In the genomic region with DNA sequence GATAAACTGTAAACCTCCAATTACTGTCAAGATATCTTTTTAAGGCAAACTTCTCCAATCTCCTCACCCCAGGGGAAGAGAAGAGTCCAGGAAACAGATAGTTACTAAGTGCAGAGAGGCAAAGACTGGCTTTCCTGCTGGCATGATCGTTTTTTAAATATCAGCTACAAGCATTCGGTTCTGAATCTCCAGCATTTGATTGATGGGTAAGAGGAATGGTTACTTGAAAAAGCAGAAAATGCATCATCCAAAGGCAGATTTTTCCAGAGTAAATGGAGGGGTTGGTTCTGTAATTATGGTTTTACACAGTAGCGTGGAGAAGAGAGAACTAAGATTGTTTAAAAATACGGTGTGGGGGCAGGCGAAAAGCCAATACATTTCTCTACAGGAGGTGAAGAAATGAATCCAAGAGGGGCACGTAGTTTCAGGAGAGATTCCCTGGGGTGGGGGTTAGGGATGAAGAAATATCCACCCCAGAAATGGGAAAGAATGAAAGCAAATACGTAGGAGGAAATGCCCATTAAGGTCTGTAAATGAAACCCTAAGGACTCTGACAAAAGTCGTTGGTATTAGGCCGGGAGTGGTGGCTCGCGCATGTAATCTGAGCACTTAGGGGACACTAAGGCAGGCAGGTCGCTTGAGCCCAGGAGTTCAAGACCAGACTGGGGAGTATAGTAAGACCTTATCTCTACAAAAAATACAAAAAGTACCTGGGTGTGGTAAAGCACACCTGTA, we compare ENCODE assay signal across 22 cellular contexts.
DNase-seq lines count a peak whose midpoint lies in the region; ATAC-seq and TF ChIP-seq lines count a peak whose summit lies in the region.
"Had no signal": no experiment of that assay in that cellular context is flagged by ENCODE, and none has a peak within 500 bp of the region (broad histone marks: within the 10 kb centered on the region; RNA-seq: fewer than 3 reads in every experiment).

No MANE protein-coding gene starts in this region.

- H3K79me1 ChIP-seq in H9 (ENCODE audit: insufficient read depth, low read depth, low read length, poor library complexity, severe bottlenecking): no peaks in the 10 kb centered on the region

- H3K27ac Mint-ChIP-seq in H9 (peak overlapping the region; percentile 6 to 35 (median 29); a peak in 3 of 7 replicates), WTC11 (peak overlapping the region; percentile 8)
- H3K27ac Mint-ChIP-seq: CD8-positive, alpha-beta T cell had no signal

- peaks cover 0 to 5% of the 10 kb centered on the region in 2 experiments; a peak in 1 of 5 replicates for H3K9me3 Mint-ChIP-seq in H9
- H3K9me3 Mint-ChIP-seq in WTC11: no peaks in the 10 kb centered on the region

- H3K27ac ChIP-seq in A673 (ENCODE audit: low read depth, low read length, poor library complexity, severe bottlenecking) (peak overlapping the region; percentile 89), H9 (ENCODE audit: insufficient read length, low read depth, low read length) (no peak overlapping the region), osteoblast (ENCODE audit: low read depth, low read length) (no peak overlapping the region)

- H3K4me3 Mint-ChIP-seq in H9 (no peak overlapping the region), WTC11 (no peak overlapping the region)
- H3K4me3 Mint-ChIP-seq: CD8-positive, alpha-beta T cell had no signal

- no peak overlapping the region for H3K56ac ChIP-seq in H9 (ENCODE audit: insufficient read length, low read depth, low read length)

- no peak overlapping the region for H2BK20ac ChIP-seq in H9 (ENCODE audit: low read depth, low read length, poor library complexity, severe bottlenecking)

- H2AK5ac ChIP-seq in H9 (ENCODE audit: insufficient read length, low read length): no peak overlapping the region

- H3K18ac ChIP-seq in H9 (ENCODE audit: insufficient read length, low read depth, low read length): no peak overlapping the region

- H3K4ac ChIP-seq in H9 (ENCODE audit: low read depth, low read length): no peak overlapping the region

- no peak overlapping the region for H4K91ac ChIP-seq in H9 (ENCODE audit: insufficient read length, low read depth, low read length)

- peak; percentile 66 for DNase-seq in A673 (ENCODE audit: low spot score)
- no peak for DNase-seq in H9
- no peak for DNase-seq in WTC11 (ENCODE audit: low spot score)
- DNase-seq in osteoblast (ENCODE audit: insufficient read length, low spot score, missing footprints): no peak
- no peak for DNase-seq in kidney glomerular epithelial cell (lab: John Stamatoyannopoulos, UW)
- DNase-seq in NCI-H1417 treated with DMSO at 0.1 percent for 48 hours (lab: John Stamatoyannopoulos, UW): no peak
- DNase-seq: ACHN; C1 segment of cervical spinal cord; Calu3; CD8-positive, alpha-beta T cell; DMS153; GOT3; NCI-H1092 treated with DMSO at 0.1 percent for 48 hours; NCI-H146; NCI-H2029; NCI-H2227 treated with DMSO at 0.1 percent for 48 hours; NCI-H510A; NCI-H748 treated with DMSO at 0.1 percent for 48 hours; NK-92 treated with Interleukin-12 subunit alpha and Interleukin-12 subunit beta, amount 100 ng/mL, for 24 hours; SIG-M5 had no signal

- POLR2A ChIA-PET in A673 (lab: Charles Lee; ENCODE audit: low non-redundant PET): no interaction called here
- POLR2A ChIA-PET in WTC11 (lab: Charles Lee): no interaction called here

- H3K4me3 ChIP-seq in A673 (ENCODE audit: low read depth, low read length, poor library complexity, severe bottlenecking): peak overlapping the region; percentile 41
- peak overlapping the region; percentile 16 for H3K4me3 ChIP-seq in osteoblast (ENCODE audit: insufficient read depth, low read length)

- WGBS in H9 (ENCODE audit: extremely low coverage, insufficient read length, low lambda C conversion rate): no CpG with 5 or more reads among the region's 12 CpGs

- H2AFZ ChIP-seq in H9 (ENCODE audit: low read length): no peak overlapping the region
- H2AFZ ChIP-seq in osteoblast (ENCODE audit: low read length): no peak overlapping the region

- no peak overlapping the region for H3T11ph ChIP-seq in H9 (ENCODE audit: low read length)

- H3K36me3 Mint-ChIP-seq in H9 (ENCODE audit: insufficient read depth in 1 of 3, low read depth in 3 of 3) (peaks cover 12 to 14% (median 13%) of the 10 kb centered on the region in 3 experiments), WTC11 (peaks cover 3% of the 10 kb centered on the region)

- no peaks in the 10 kb centered on the region for H3K27me3 Mint-ChIP-seq in H9 (ENCODE audit: low read depth)
- no peaks in the 10 kb centered on the region for H3K27me3 Mint-ChIP-seq in WTC11 (ENCODE audit: low read depth)

- ATAC-seq in WTC11: no peak
- no peak for ATAC-seq in GM19324 (IDR thresholded peaks at IDR 0.05; ENCODE audit: low FRiP score, unreplicated experiment)
- ATAC-seq: CD8-positive, alpha-beta T cell; Panc1 had no signal

- H3K4me2 ChIP-seq in H9 (ENCODE audit: insufficient read depth, insufficient read length, low read length): no peak overlapping the region
- H3K4me2 ChIP-seq in osteoblast (ENCODE audit: insufficient read depth, low read length): peak overlapping the region; percentile 29

- H4K20me1 ChIP-seq in H9 (ENCODE audit: control insufficient read depth, insufficient read depth, insufficient read length) (no peaks in the 10 kb centered on the region), osteoblast (ENCODE audit: insufficient read depth, low read length) (no peaks in the 10 kb centered on the region)

- no peak overlapping the region for H2BK5ac ChIP-seq in H9 (ENCODE audit: insufficient read length, low read length)

- no peak overlapping the region for H2BK12ac ChIP-seq in H9 (ENCODE audit: insufficient read length, low read depth, low read length)

- H3K4me1 ChIP-seq in A673 (ENCODE audit: insufficient read depth, low read length, poor library complexity, severe bottlenecking) (peaks cover 7% of the 10 kb centered on the region), H9 (ENCODE audit: insufficient read depth, low read length) (peaks cover 7% of the 10 kb centered on the region; the same call in 1 of the 2 replicates), osteoblast (ENCODE audit: insufficient read depth, low read length) (no peaks in the 10 kb centered on the region)

- H3K9ac ChIP-seq in H9 (ENCODE audit: extremely low read depth, insufficient read length, low read length): no peak overlapping the region

- CTCF ChIA-PET in A673 (lab: Charles Lee): no interaction called here
- CTCF ChIA-PET in WTC11 (lab: Charles Lee): no interaction called here

- H2BK120ac ChIP-seq in H9 (ENCODE audit: low read depth, low read length, poor library complexity, severe bottlenecking): no peak overlapping the region

- intact Hi-C loops in A673 (cut with micrococcal nuclease; ENCODE audit: unreplicated experiment): no loop called here

- no peak overlapping the region for H2BK15ac ChIP-seq in H9 (ENCODE audit: low read depth, low read length)

- H3K4me1 Mint-ChIP-seq in H9 (peaks cover 25 to 30% of the 10 kb centered on the region in 2 experiments), WTC11 (peaks cover 32% of the 10 kb centered on the region)

- H3K9me3 ChIP-seq in A673 (ENCODE audit: low read depth, low read length, poor library complexity, severe bottlenecking) (no peaks in the 10 kb centered on the region), H9 (ENCODE audit: control insufficient read depth, low read depth, low read length) (no peaks in the 10 kb centered on the region), osteoblast (ENCODE audit: low read depth, low read length) (no peaks in the 10 kb centered on the region)

- no peaks in the 10 kb centered on the region for H3K27me3 ChIP-seq in A673 (replicated peaks; ENCODE audit: insufficient read depth, low read depth, low read length, poor library complexity)
- no peaks in the 10 kb centered on the region for H3K27me3 ChIP-seq in H9 (ENCODE audit: insufficient read depth, low read length)
- H3K27me3 ChIP-seq in osteoblast (ENCODE audit: insufficient read depth, low read length): no peaks in the 10 kb centered on the region

- TF ChIP-seq CTCF in A673 (conservative IDR thresholded peaks at IDR 0.05; ENCODE audit: low read depth, low read length) (no peak), H9 (conservative IDR thresholded peaks at IDR 0.05) (no peak), WTC11 (IDR thresholded peaks at IDR 0.05) (no peak), osteoblast (IDR thresholded peaks at IDR 0.05; ENCODE audit: extremely low read depth, low read depth, low read length) (no peak)

- H3K36me3 ChIP-seq in A673 (ENCODE audit: insufficient read depth, low read length, poor library complexity, severe bottlenecking): no peaks in the 10 kb centered on the region
- H3K36me3 ChIP-seq in osteoblast (ENCODE audit: insufficient read depth, low read length): no peaks in the 10 kb centered on the region

- no peaks in the 10 kb centered on the region for H3K23me2 ChIP-seq in H9 (ENCODE audit: insufficient read length, low read depth, low read length, poor library complexity, severe bottlenecking)

- H3K23ac ChIP-seq in H9 (ENCODE audit: insufficient read length, low read depth, low read length): no peak overlapping the region

- no peak overlapping the region for H4K8ac ChIP-seq in H9 (replicated peaks; ENCODE audit: insufficient read length, low read depth, low read length)

- H4K5ac ChIP-seq in H9 (ENCODE audit: insufficient read length, low read depth, low read length): no peak overlapping the region

- TSS peak; percentile 44 for BruUV-seq in A673 (replicated peaks; lab: Mats Ljungman, UMichigan)

- no peak overlapping the region for H3K14ac ChIP-seq in H9 (ENCODE audit: insufficient read depth, low read length)

- H3K79me2 ChIP-seq in H9 (ENCODE audit: insufficient read depth, low read length): no peaks in the 10 kb centered on the region
- no peaks in the 10 kb centered on the region for H3K79me2 ChIP-seq in osteoblast (ENCODE audit: insufficient read depth, low read length)

TF ChIP-seq in WTC11, 78 proteins besides CTCF, POLR2A, EP300 and RAD21 (continues in another document):
- no peak for TF ChIP-seq ATF1 (CRISPR knock-in tag; IDR thresholded peaks at IDR 0.05)
- TF ChIP-seq ETV6 (CRISPR knock-in tag; IDR thresholded peaks at IDR 0.05): no peak
- TF ChIP-seq, protein P1, sequence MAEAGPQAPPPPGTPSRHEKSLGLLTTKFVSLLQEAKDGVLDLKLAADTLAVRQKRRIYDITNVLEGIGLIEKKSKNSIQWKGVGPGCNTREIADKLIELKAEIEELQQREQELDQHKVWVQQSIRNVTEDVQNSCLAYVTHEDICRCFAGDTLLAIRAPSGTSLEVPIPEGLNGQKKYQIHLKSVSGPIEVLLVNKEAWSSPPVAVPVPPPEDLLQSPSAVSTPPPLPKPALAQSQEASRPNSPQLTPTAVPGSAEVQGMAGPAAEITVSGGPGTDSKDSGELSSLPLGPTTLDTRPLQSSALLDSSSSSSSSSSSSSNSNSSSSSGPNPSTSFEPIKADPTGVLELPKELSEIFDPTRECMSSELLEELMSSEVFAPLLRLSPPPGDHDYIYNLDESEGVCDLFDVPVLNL (CRISPR knock-in tag; IDR thresholded peaks at IDR 0.05; ENCODE audit: borderline replicate concordance, low read depth): no peak
- no peak for TF ChIP-seq GABPB1 (CRISPR knock-in tag; IDR thresholded peaks at IDR 0.05)
- no peak for TF ChIP-seq CREB1 (CRISPR knock-in tag; IDR thresholded peaks at IDR 0.05)
- no peak for TF ChIP-seq ZNF423 (CRISPR knock-in tag; IDR thresholded peaks at IDR 0.05)
